ENCODE assay signal across 17 cellular contexts in genomic region chr15:101684384-101684783, GRCh38. TPM values are rescaled to one million over a fixed set of nuclear protein-coding genes. Genes with fewer than 3 reads are reported as not detected.
A peak's percentile ranks its signal among the peaks of the same experiment; 100 is the strongest.
DNase-seq lines count a peak whose midpoint lies in the region; ATAC-seq and TF ChIP-seq lines count a peak whose summit lies in the region.
"Had no signal": no experiment of that assay in that cellular context is flagged by ENCODE, and none has a peak within 500 bp of the region (broad histone marks: within the 10 kb centered on the region; RNA-seq: fewer than 3 reads in every experiment).

No MANE protein-coding gene starts in this region.

- H3K4me1 Mint-ChIP-seq in HFFc6 (ENCODE audit: low read depth) = peaks cover 47% of the 10 kb centered on the region
- H3K4me1 Mint-ChIP-seq: H9 had no signal

- intact Hi-C loops in esophagus squamous epithelium (cut with DNase I) = no loop called here

- 13 to 14% methylated on average over 1 of the region's 1 CpG for WGBS in esophagus squamous epithelium, 2 donors

- TF ChIP-seq CTCF in HFFc6 (IDR thresholded peaks at IDR 0.05) (no peak), astrocyte of the spinal cord (IDR thresholded peaks at IDR 0.05; ENCODE audit: low read depth, low read length) (no peak), esophagus squamous epithelium (IDR thresholded peaks at IDR 0.05) (no peak)

- peak; percentile 65 for DNase-seq in AG08395 (ENCODE audit: low spot score)
- DNase-seq in HFFc6 = peak; percentile 94
- DNase-seq in astrocyte of the spinal cord (ENCODE audit: low read depth, low spot score) = peak; percentile 87
- DNase-seq in islet precursor cell = peak; percentile 81
- no peak for DNase-seq in cerebellar nuclear complex (lab: John Stamatoyannopoulos, UW)
- DNase-seq in inferior parietal cortex (ENCODE audit: extremely low spot score) = no peak
- DNase-seq in esophagus squamous epithelium (lab: John Stamatoyannopoulos, UW) = no peak
- DNase-seq: activated T-cell treated with anti-CD3 and anti-CD28 coated beads, Interleukin-2, amount 50 U/mL, for 1 hour; H9; Kasumi-1; midbrain; NCI-H2171 treated with DMSO at 0.1 percent for 48 hours; right lobe of liver; RPMI8226 had no signal

- no peak overlapping the region for H3K4me3 Mint-ChIP-seq in HFFc6
- H3K4me3 Mint-ChIP-seq: H9 had no signal

- H3K27ac ChIP-seq in esophagus squamous epithelium = no peak overlapping the region
- H3K27ac ChIP-seq: gastroesophageal sphincter, right lobe of liver, tibial nerve had no signal

- H3K4me1 ChIP-seq in esophagus squamous epithelium = no peaks in the 10 kb centered on the region
- H3K4me1 ChIP-seq: gastroesophageal sphincter, right lobe of liver, tibial nerve had no signal

- in situ Hi-C loops in astrocyte of the spinal cord (cut with HindIII; ENCODE audit: low sequenced_read_pairs) = no loop called here

- peaks cover 0 to 83% (median 12%) of the 10 kb centered on the region in 3 donors for H3K36me3 ChIP-seq in esophagus squamous epithelium

- peak overlapping the region; percentile 62 for H3K27ac Mint-ChIP-seq in HFFc6
- H3K27ac Mint-ChIP-seq: H9 had no signal

- no peaks in the 10 kb centered on the region for H3K9me3 ChIP-seq in esophagus squamous epithelium
- H3K9me3 ChIP-seq: gastroesophageal sphincter, right lobe of liver, tibial nerve had no signal

- peaks cover 26% of the 10 kb centered on the region for H3K36me3 Mint-ChIP-seq in HFFc6 (ENCODE audit: low read depth)

- no peak for TF ChIP-seq POLR2A in esophagus squamous epithelium (IDR thresholded peaks at IDR 0.05)

- H3K4me3 ChIP-seq in astrocyte of the spinal cord (ENCODE audit: low read depth, low read length) = no peak overlapping the region
- H3K4me3 ChIP-seq in esophagus squamous epithelium = no peak overlapping the region
- H3K4me3 ChIP-seq: gastroesophageal sphincter, right lobe of liver, tibial nerve had no signal

- peaks cover under 1% of the 10 kb centered on the region; the same call in 1 of the 2 replicates for H3K27me3 Mint-ChIP-seq in HFFc6 (ENCODE audit: insufficient read depth)

- ATAC-seq in HG02759 (IDR thresholded peaks at IDR 0.05; ENCODE audit: unreplicated experiment) = no peak
- ATAC-seq: gastroesophageal sphincter, right lobe of liver had no signal

- no peaks in the 10 kb centered on the region for H3K27me3 ChIP-seq in esophagus squamous epithelium
- H3K27me3 ChIP-seq: gastroesophageal sphincter, right lobe of liver, tibial nerve had no signal

- H3K9me3 Mint-ChIP-seq in HFFc6 = no peaks in the 10 kb centered on the region
- H3K9me3 Mint-ChIP-seq: H9 had no signal

RNA-seq across cellular contexts. Expression of gene TM2D3, which starts 32.2 kb away (rescaled TPM):
- 10 to 100 TPM; 31.4 to 35.9 (median 32.5) TPM for total RNA-seq in HFFc6 (2021; fragmentation: NEBNext Ultra II Directional; extraction: Animal tissue kit (Norgen Biotek cat#: 25700))
- total RNA-seq in esophagus squamous epithelium = 10 to 100 TPM; 11.0 to 32.2 (median 19.9) TPM

RNA-seq across cellular contexts. Expression of gene TARS3, which starts 39.9 kb away (rescaled TPM):
- total RNA-seq in HFFc6 (2021; fragmentation: NEBNext Ultra II Directional; extraction: Animal tissue kit (Norgen Biotek cat#: 25700)) = 1 to 10 TPM; 6.7 to 9.1 (median 7.8) TPM
- 10 to 100 TPM in 1 of 4 donors, 1 to 10 TPM in 3; 2.9 to 16.6 (median 7.8) TPM for total RNA-seq in esophagus squamous epithelium

Comparison
In these comparisons a context has a peak if more than half of its experiments do, and no peak if none do; other contexts are left out.
1. DNase-seq: peak in AG08395 (single experiment), HFFc6 (single experiment), astrocyte of the spinal cord (single experiment) and islet precursor cell (single experiment); none in cerebellar nuclear complex (0 of 2), inferior parietal cortex (single experiment) and esophagus squamous epithelium (single experiment).